ENCODE assay signal across 1 cellular context in the genomic region with DNA sequence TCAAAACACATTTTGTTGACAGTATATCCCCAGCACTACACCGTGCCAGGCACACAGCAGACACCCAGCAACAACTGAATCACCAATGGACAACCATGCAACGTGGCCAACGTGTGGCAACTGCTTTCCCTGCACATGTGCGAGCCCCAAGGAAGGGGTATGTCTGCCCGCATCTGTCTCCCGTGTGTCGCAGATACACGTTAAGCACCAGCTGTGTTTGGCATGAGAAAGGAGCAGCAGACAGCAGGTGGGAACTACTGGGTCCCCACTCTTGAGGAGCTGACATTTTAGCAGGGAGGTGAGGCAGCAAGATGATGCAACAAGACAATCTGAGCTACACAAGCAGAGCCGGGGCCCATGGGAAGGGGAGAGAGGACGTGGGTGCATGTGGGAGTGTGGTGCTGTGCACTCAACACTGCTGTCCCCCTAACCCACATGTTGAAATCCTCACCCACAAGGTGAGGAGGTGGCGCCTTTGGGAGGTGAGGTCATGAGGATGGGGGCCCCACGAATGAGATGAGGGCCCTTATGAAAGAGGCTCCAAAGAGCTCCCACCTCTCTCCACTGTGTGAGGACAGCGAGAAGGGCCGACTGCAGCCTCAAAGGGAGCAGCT.
TF ChIP-seq lines count a peak whose summit lies in the region.

No MANE protein-coding gene starts in this region.

TF ChIP-seq in IMR-90, 13 proteins besides CTCF, POLR2A, EP300 and RAD21 (continued from another document):
- TF ChIP-seq, protein P1, sequence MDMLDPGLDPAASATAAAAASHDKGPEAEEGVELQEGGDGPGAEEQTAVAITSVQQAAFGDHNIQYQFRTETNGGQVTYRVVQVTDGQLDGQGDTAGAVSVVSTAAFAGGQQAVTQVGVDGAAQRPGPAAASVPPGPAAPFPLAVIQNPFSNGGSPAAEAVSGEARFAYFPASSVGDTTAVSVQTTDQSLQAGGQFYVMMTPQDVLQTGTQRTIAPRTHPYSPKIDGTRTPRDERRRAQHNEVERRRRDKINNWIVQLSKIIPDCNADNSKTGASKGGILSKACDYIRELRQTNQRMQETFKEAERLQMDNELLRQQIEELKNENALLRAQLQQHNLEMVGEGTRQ (IDR thresholded peaks at IDR 0.05; ENCODE audit: low read depth, low read length) = no peak
- TF ChIP-seq CHD1 (IDR thresholded peaks at IDR 0.05; ENCODE audit: low read depth, low read length) (no peak), FOS (IDR thresholded peaks at IDR 0.05; ENCODE audit: low read depth, low read length) (no peak), MAZ (IDR thresholded peaks at IDR 0.05; ENCODE audit: borderline replicate concordance, low read depth, low read length) (no peak), NFE2L2 (IDR thresholded peaks at IDR 0.05; ENCODE audit: low read depth, low read length) (no peak), CEBPB (IDR thresholded peaks at IDR 0.05; ENCODE audit: low read depth, low read length) (no peak), RCOR1 (IDR thresholded peaks at IDR 0.05; ENCODE audit: insufficient replicate concordance, low read length) (no peak), MXI1 (IDR thresholded peaks at IDR 0.05; ENCODE audit: borderline replicate concordance, low read depth, low read length) (no peak), SMC3 (IDR thresholded peaks at IDR 0.05; ENCODE audit: low read depth, low read length) (no peak), RFX5 (IDR thresholded peaks at IDR 0.05; ENCODE audit: low read depth, low read length) (no peak), BHLHE40 (IDR thresholded peaks at IDR 0.05; ENCODE audit: low read depth, low read length) (no peak)
- TF ChIP-seq, protein P2, sequence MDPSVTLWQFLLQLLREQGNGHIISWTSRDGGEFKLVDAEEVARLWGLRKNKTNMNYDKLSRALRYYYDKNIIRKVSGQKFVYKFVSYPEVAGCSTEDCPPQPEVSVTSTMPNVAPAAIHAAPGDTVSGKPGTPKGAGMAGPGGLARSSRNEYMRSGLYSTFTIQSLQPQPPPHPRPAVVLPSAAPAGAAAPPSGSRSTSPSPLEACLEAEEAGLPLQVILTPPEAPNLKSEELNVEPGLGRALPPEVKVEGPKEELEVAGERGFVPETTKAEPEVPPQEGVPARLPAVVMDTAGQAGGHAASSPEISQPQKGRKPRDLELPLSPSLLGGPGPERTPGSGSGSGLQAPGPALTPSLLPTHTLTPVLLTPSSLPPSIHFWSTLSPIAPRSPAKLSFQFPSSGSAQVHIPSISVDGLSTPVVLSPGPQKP (IDR thresholded peaks at IDR 0.05; ENCODE audit: borderline replicate concordance, low read depth, low read length) = no peak
